Comparison of ENCODE assay signal across 9 cellular contexts in the genomic region with DNA sequence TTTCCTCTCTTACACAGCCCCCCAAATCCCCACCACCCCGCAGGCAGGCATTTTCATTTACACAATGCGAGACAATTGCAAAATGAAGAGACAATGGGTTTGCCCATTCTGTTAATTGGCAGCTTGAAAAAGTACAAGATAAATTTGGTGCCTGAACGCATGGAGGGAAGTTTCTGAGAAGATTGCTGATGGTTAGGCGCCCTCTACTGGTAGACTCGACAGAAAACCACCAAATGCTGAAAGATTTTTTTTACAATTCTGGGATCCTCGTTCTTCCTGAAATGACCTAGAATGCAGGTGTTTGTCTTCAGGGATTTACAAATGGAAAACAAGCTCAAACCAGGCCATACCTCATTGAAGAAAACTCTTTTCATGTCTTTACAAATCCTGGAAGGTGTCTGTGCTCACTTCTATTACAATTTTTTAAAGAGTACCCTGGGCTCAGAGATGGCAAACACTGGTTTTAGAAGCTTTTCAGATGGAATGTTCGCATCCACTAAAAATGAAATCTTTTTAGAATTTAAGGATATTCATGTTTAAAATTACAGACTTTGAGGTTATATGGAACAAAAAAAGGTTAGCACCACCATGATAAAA.
A peak's percentile ranks its signal among the peaks of the same experiment; 100 is the strongest.
DNase-seq lines count a peak whose midpoint lies in the region; ATAC-seq and TF ChIP-seq lines count a peak whose summit lies in the region.
"Had no signal": no experiment of that assay in that cellular context is flagged by ENCODE, and none has a peak within 500 bp of the region (broad histone marks: within the 10 kb centered on the region; RNA-seq: fewer than 3 reads in every experiment).

No MANE protein-coding gene starts in this region.

- no peak overlapping the region for H3K9ac ChIP-seq in trophoblast cell (ENCODE audit: low read length)

- no peak overlapping the region for H3K23ac ChIP-seq in trophoblast cell (ENCODE audit: low read length)

- whole genome bisulfite sequencing in trophoblast cell (ENCODE audit: extremely low coverage, insufficient coverage, insufficient read length): no CpG with 5 or more reads among the region's 7 CpGs

- H2BK12ac ChIP-seq in trophoblast cell (ENCODE audit: low read length): no peak overlapping the region

- intact Hi-C loops in activated T-helper 1 cell treated with anti-CD3 and anti-CD28 coated beads, Interleukin-12 subunit alpha, Interleukin-12 subunit beta, Interleukin-2, Interleukin-4 antibody, amounts not matched to agents 30 ng/mL and 10 ng/mL and 1 ng/mL, durations not matched to agents 14 hours and 24 hours and 36 hours (cut with micrococcal nuclease): loop anchor here (1.0 to 5.0 kb wide), 3 partner anchors 626 to 1894 kb away; no protein-coding TSS in a partner anchor
- intact Hi-C loops in vagina (cut with DNase I): no loop called here

- no peak overlapping the region for H4K91ac ChIP-seq in trophoblast cell (ENCODE audit: low read depth, low read length)

- TF ChIP-seq POLR2A in Peyer's patch (IDR thresholded peaks at IDR 0.05) (no peak), vagina (IDR thresholded peaks at IDR 0.05) (no peak)

- peak; percentile 24 to 66 (median 62) for DNase-seq in CD4-positive, CD25-positive, alpha-beta regulatory T cell
- peak; percentile 41 for DNase-seq in HPDE6-E6E7 (ENCODE audit: extremely low spot score)
- peak in 2 of 3 donors; percentile 25 to 76 for DNase-seq in Peyer's patch
- peak; percentile 31 for DNase-seq in activated T-helper 1 cell treated with anti-CD3 and anti-CD28 coated beads, Interleukin-12 subunit alpha, Interleukin-12 subunit beta, Interleukin-2, Interleukin-4 antibody, amounts not matched to agents 30 ng/mL and 10 ng/mL and 1 ng/mL, durations not matched to agents 14 hours and 24 hours and 36 hours (ENCODE audit: low spot score)
- peak; percentile 67 for DNase-seq in fibroblast of the conjunctiva (ENCODE audit: low read depth)
- DNase-seq in trophoblast cell: peak; percentile 38 to 84
- DNase-seq in vagina (ENCODE audit: extremely low spot score in 2 of 2): no peak

- H3K4me2 ChIP-seq in trophoblast cell (ENCODE audit: low read length): no peak overlapping the region

- H3K27ac ChIP-seq in CD4-positive, CD25-positive, alpha-beta regulatory T cell (ENCODE audit: insufficient read depth, low read length, poor library complexity, severe bottlenecking): no peak overlapping the region
- H3K27ac ChIP-seq in Peyer's patch: no peak overlapping the region
- no peak overlapping the region for H3K27ac ChIP-seq in trophoblast cell (ENCODE audit: low read depth, low read length)
- no peak overlapping the region for H3K27ac ChIP-seq in vagina

- H3K79me2 ChIP-seq in trophoblast cell (ENCODE audit: control insufficient read depth, insufficient read depth, low read length, poor library complexity): no peaks in the 10 kb centered on the region

- no peak overlapping the region for H3K18ac ChIP-seq in trophoblast cell (ENCODE audit: low read length)

- H2AK5ac ChIP-seq in trophoblast cell (ENCODE audit: low read length): no peak overlapping the region

- no peaks in the 10 kb centered on the region for H3K36me3 ChIP-seq in CD4-positive, CD25-positive, alpha-beta regulatory T cell (ENCODE audit: control insufficient read depth, insufficient read depth, low read length)
- H3K36me3 ChIP-seq in Peyer's patch (no peaks in the 10 kb centered on the region), trophoblast cell (ENCODE audit: control insufficient read depth in 1 of 2, insufficient read depth in 2 of 2, low read length in 2 of 2) (no peaks in the 10 kb centered on the region), vagina (no peaks in the 10 kb centered on the region)

- no peak overlapping the region for H2BK120ac ChIP-seq in trophoblast cell (ENCODE audit: insufficient read depth, low read length, poor library complexity)

- H3K27me3 ChIP-seq in CD4-positive, CD25-positive, alpha-beta regulatory T cell (ENCODE audit: control insufficient read depth, insufficient read depth, low read length): no peaks in the 10 kb centered on the region
- H3K27me3 ChIP-seq in Peyer's patch: no peaks in the 10 kb centered on the region
- no peaks in the 10 kb centered on the region for H3K27me3 ChIP-seq in trophoblast cell (ENCODE audit: insufficient read depth, low read length)
- H3K27me3 ChIP-seq in vagina: no peaks in the 10 kb centered on the region

- no peak overlapping the region for H3K14ac ChIP-seq in trophoblast cell (ENCODE audit: low read length)

- H3K4me3 Mint-ChIP-seq in CD4-positive, CD25-positive, alpha-beta regulatory T cell: no peak overlapping the region
- H3K4me3 Mint-ChIP-seq in activated T-helper 1 cell treated with anti-CD3 and anti-CD28 coated beads, Interleukin-12 subunit alpha, Interleukin-12 subunit beta, Interleukin-2, Interleukin-4 antibody, amounts not matched to agents 30 ng/mL and 10 ng/mL and 1 ng/mL, durations not matched to agents 14 hours and 24 hours and 36 hours: no peak overlapping the region
- H3K4me3 Mint-ChIP-seq: IgD-negative memory B cell had no signal

- H3K4me3 ChIP-seq in CD4-positive, CD25-positive, alpha-beta regulatory T cell (ENCODE audit: low read depth, low read length): no peak overlapping the region
- H3K4me3 ChIP-seq in Peyer's patch: no peak overlapping the region
- H3K4me3 ChIP-seq in trophoblast cell (ENCODE audit: low read depth, low read length): no peak overlapping the region
- H3K4me3 ChIP-seq in vagina: no peak overlapping the region

- no peaks in the 10 kb centered on the region for H3K36me3 Mint-ChIP-seq in CD4-positive, CD25-positive, alpha-beta regulatory T cell
- H3K36me3 Mint-ChIP-seq in activated T-helper 1 cell treated with anti-CD3 and anti-CD28 coated beads, Interleukin-12 subunit alpha, Interleukin-12 subunit beta, Interleukin-2, Interleukin-4 antibody, amounts not matched to agents 30 ng/mL and 10 ng/mL and 1 ng/mL, durations not matched to agents 14 hours and 24 hours and 36 hours (ENCODE audit: low read depth): no peaks in the 10 kb centered on the region

- no peak overlapping the region for H4K8ac ChIP-seq in trophoblast cell (ENCODE audit: low read depth, low read length)

- no peaks in the 10 kb centered on the region for H3K4me1 Mint-ChIP-seq in CD4-positive, CD25-positive, alpha-beta regulatory T cell
- H3K4me1 Mint-ChIP-seq in activated T-helper 1 cell treated with anti-CD3 and anti-CD28 coated beads, Interleukin-12 subunit alpha, Interleukin-12 subunit beta, Interleukin-2, Interleukin-4 antibody, amounts not matched to agents 30 ng/mL and 10 ng/mL and 1 ng/mL, durations not matched to agents 14 hours and 24 hours and 36 hours (ENCODE audit: low read depth): no peaks in the 10 kb centered on the region
- H3K4me1 Mint-ChIP-seq: IgD-negative memory B cell had no signal

- ATAC-seq in CD4-positive, CD25-positive, alpha-beta regulatory T cell (ENCODE audit: low read depth in 2 of 2): no peak
- ATAC-seq in HG02610 (IDR thresholded peaks at IDR 0.05; ENCODE audit: unreplicated experiment): no peak

- peaks cover 0 to 3% (median 0%) of the 10 kb centered on the region in 7 donors for H3K9me3 Mint-ChIP-seq in CD4-positive, CD25-positive, alpha-beta regulatory T cell
- H3K9me3 Mint-ChIP-seq in activated T-helper 1 cell treated with anti-CD3 and anti-CD28 coated beads, Interleukin-12 subunit alpha, Interleukin-12 subunit beta, Interleukin-2, Interleukin-4 antibody, amounts not matched to agents 30 ng/mL and 10 ng/mL and 1 ng/mL, durations not matched to agents 14 hours and 24 hours and 36 hours: peaks cover 6% of the 10 kb centered on the region

- no peak overlapping the region for H4K12ac ChIP-seq in trophoblast cell (ENCODE audit: low read depth, low read length)

- no peaks in the 10 kb centered on the region for H3K4me1 ChIP-seq in CD4-positive, CD25-positive, alpha-beta regulatory T cell (ENCODE audit: control insufficient read depth, insufficient read depth, low read length, poor library complexity, severe bottlenecking)
- no peaks in the 10 kb centered on the region for H3K4me1 ChIP-seq in Peyer's patch
- H3K4me1 ChIP-seq in trophoblast cell (ENCODE audit: control insufficient read depth in 1 of 2, insufficient read depth in 2 of 2, low read length in 2 of 2): no peaks in the 10 kb centered on the region
- H3K4me1 ChIP-seq in vagina: no peaks in the 10 kb centered on the region

- no peak overlapping the region for H2AFZ ChIP-seq in trophoblast cell (ENCODE audit: insufficient read depth, low read length, poor library complexity)

- no peaks in the 10 kb centered on the region for H3K79me1 ChIP-seq in trophoblast cell (ENCODE audit: low read length)

- no peaks in the 10 kb centered on the region for H3K9me3 ChIP-seq in CD4-positive, CD25-positive, alpha-beta regulatory T cell (ENCODE audit: control insufficient read depth in 2 of 2, low read length in 2 of 2)
- H3K9me3 ChIP-seq in Peyer's patch: no peaks in the 10 kb centered on the region
- H3K9me3 ChIP-seq in trophoblast cell (ENCODE audit: insufficient read depth, low read depth, low read length): peaks cover 2% of the 10 kb centered on the region
- H3K9me3 ChIP-seq in vagina: no peaks in the 10 kb centered on the region

- peaks cover 25% of the 10 kb centered on the region for H3K27me3 Mint-ChIP-seq in CD4-positive, CD25-positive, alpha-beta regulatory T cell
- no peaks in the 10 kb centered on the region for H3K27me3 Mint-ChIP-seq in activated T-helper 1 cell treated with anti-CD3 and anti-CD28 coated beads, Interleukin-12 subunit alpha, Interleukin-12 subunit beta, Interleukin-2, Interleukin-4 antibody, amounts not matched to agents 30 ng/mL and 10 ng/mL and 1 ng/mL, durations not matched to agents 14 hours and 24 hours and 36 hours (ENCODE audit: insufficient read depth)
- H3K27me3 Mint-ChIP-seq: IgD-negative memory B cell had no signal

- TF ChIP-seq CTCF in Peyer's patch (IDR thresholded peaks at IDR 0.05): peak; percentile 32 to 81 (median 70)
- TF ChIP-seq CTCF in vagina (IDR thresholded peaks at IDR 0.05): peak; percentile 51 to 73 (median 72)

- H3K27ac Mint-ChIP-seq in CD4-positive, CD25-positive, alpha-beta regulatory T cell: no peak overlapping the region
- no peak overlapping the region for H3K27ac Mint-ChIP-seq in activated T-helper 1 cell treated with anti-CD3 and anti-CD28 coated beads, Interleukin-12 subunit alpha, Interleukin-12 subunit beta, Interleukin-2, Interleukin-4 antibody, amounts not matched to agents 30 ng/mL and 10 ng/mL and 1 ng/mL, durations not matched to agents 14 hours and 24 hours and 36 hours
- H3K27ac Mint-ChIP-seq: IgD-negative memory B cell had no signal

- H2BK5ac ChIP-seq in trophoblast cell (ENCODE audit: low read depth, low read length, poor library complexity): no peak overlapping the region

- no peak overlapping the region for H3K4ac ChIP-seq in trophoblast cell (ENCODE audit: low read depth, low read length)

Comparison
In these comparisons a context has a peak if more than half of its experiments do, and no peak if none do; other contexts are left out.
1. DNase-seq: peak in CD4-positive, CD25-positive, alpha-beta regulatory T cell (3 of 3), HPDE6-E6E7 (single experiment), Peyer's patch (2 of 3), activated T-helper 1 cell treated with anti-CD3 and anti-CD28 coated beads, Interleukin-12 subunit alpha, Interleukin-12 subunit beta, Interleukin-2, Interleukin-4 antibody, amounts not matched to agents 30 ng/mL and 10 ng/mL and 1 ng/mL, durations not matched to agents 14 hours and 24 hours and 36 hours (single experiment), fibroblast of the conjunctiva (single experiment) and trophoblast cell (2 of 2); none in vagina (0 of 2).